ENCODE assay signal across 21 cellular contexts in the genomic region with DNA sequence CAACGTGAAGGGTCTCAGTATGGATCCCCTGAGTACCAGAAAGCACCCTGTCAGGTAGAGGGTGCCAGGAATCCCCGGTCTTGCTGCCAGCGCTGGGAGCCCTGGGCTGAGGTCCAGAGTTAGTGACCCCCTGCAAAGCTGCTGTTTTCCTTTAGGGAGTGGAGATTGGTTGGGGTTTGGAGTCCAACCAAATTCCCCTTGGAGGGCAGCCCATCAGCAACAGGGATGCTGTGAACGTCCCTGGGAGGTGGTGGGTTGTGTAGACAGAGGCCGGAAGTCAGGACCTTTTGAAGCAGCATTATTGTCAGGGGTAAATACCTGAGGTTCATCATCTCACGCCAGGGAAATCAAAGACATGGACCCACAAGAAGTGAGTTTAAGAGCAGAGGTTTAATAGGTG.
A peak's percentile ranks its signal among the peaks of the same experiment; 100 is the strongest.
DNase-seq lines count a peak whose midpoint lies in the region; ATAC-seq and TF ChIP-seq lines count a peak whose summit lies in the region.
"Had no signal": no experiment of that assay in that cellular context is flagged by ENCODE, and none has a peak within 500 bp of the region (broad histone marks: within the 10 kb centered on the region; RNA-seq: fewer than 3 reads in every experiment).

No MANE protein-coding gene starts in this region.

- H3K27me3 ChIP-seq in thyroid gland (no peaks in the 10 kb centered on the region), vagina (no peaks in the 10 kb centered on the region)
- H3K27me3 ChIP-seq: BLaER1 had no signal

- no peaks in the 10 kb centered on the region for H3K36me3 Mint-ChIP-seq in naive thymus-derived CD8-positive, alpha-beta T cell
- H3K36me3 Mint-ChIP-seq: CD8-positive, alpha-beta memory T cell had no signal

- peaks cover 0 to 3% (median 0%) of the 10 kb centered on the region in 5 donors for H3K27me3 Mint-ChIP-seq in naive thymus-derived CD8-positive, alpha-beta T cell

- in situ Hi-C loops in astrocyte of the spinal cord (cut with HindIII; ENCODE audit: low sequenced_read_pairs): no loop called here

- no peak overlapping the region for H3K4me3 Mint-ChIP-seq in naive thymus-derived CD8-positive, alpha-beta T cell
- H3K4me3 Mint-ChIP-seq: CD8-positive, alpha-beta memory T cell had no signal

- H3K27ac ChIP-seq in thyroid gland (no peak overlapping the region), vagina (no peak overlapping the region)
- H3K27ac ChIP-seq: 22Rv1, BLaER1, SK-N-MC had no signal

- TF ChIP-seq CTCF in astrocyte of the spinal cord (IDR thresholded peaks at IDR 0.05; ENCODE audit: low read depth, low read length) (no peak), thyroid gland (IDR thresholded peaks at IDR 0.05) (no peak), vagina (IDR thresholded peaks at IDR 0.05) (no peak)

- DNase-seq in NCI-H1092 treated with DMSO at 0.1 percent for 48 hours (lab: John Stamatoyannopoulos, UW) (peak; percentile 10), NCI-H1092 (lab: John Stamatoyannopoulos, UW) (no peak), astrocyte of the spinal cord (ENCODE audit: low read depth, low spot score) (peak; percentile 27), thyroid gland (peak; percentile 33 to 61), vagina (ENCODE audit: extremely low spot score in 2 of 2) (no peak)
- DNase-seq in naive thymus-derived CD8-positive, alpha-beta T cell: no peak
- DNase-seq: CD8-positive, alpha-beta memory T cell; DMS 273 treated with DMSO at 0.1 percent for 48 hours; EL; Kasumi-1; NCI-H146; NCI-H2081 treated with DMSO at 0.1 percent for 48 hours; NCI-H2227 treated with DMSO at 0.1 percent for 48 hours; NCI-H526 had no signal

- 19 to 25% methylated on average over 6 of the region's 6 CpGs for WGBS in thyroid gland, 2 donors

- intact Hi-C loops in thyroid gland (cut with DNase I) (no loop called here), vagina (cut with DNase I) (no loop called here)

- TF ChIP-seq POLR2A in thyroid gland (IDR thresholded peaks at IDR 0.05) (no peak), vagina (IDR thresholded peaks at IDR 0.05) (no peak)

- H3K27ac Mint-ChIP-seq in naive thymus-derived CD8-positive, alpha-beta T cell: peak overlapping the region in 6 of 10 donors; percentile 11 to 91 (median 76)

- no peaks in the 10 kb centered on the region for H3K4me1 ChIP-seq in thyroid gland
- no peaks in the 10 kb centered on the region for H3K4me1 ChIP-seq in vagina

- H3K36me3 ChIP-seq in thyroid gland: no peaks in the 10 kb centered on the region
- H3K36me3 ChIP-seq in vagina: no peaks in the 10 kb centered on the region
- H3K36me3 ChIP-seq: BLaER1, HAP-1 had no signal

- POLR2A ChIA-PET in naive thymus-derived CD8-positive, alpha-beta T cell (lab: Charles Lee): no interaction called here

- no peak for ATAC-seq in naive thymus-derived CD8-positive, alpha-beta T cell
- ATAC-seq in HG03469 (IDR thresholded peaks at IDR 0.05; ENCODE audit: unreplicated experiment) (no peak), HG03135 (IDR thresholded peaks at IDR 0.05; ENCODE audit: unreplicated experiment) (no peak)
- ATAC-seq: Right ventricle myocardium inferior had no signal

- H3K4me1 Mint-ChIP-seq in naive thymus-derived CD8-positive, alpha-beta T cell: peaks cover 5 to 25% (median 12%) of the 10 kb centered on the region in 4 donors

- H3K4me3 ChIP-seq in astrocyte of the spinal cord (ENCODE audit: low read depth, low read length) (no peak overlapping the region), thyroid gland (replicated peaks in 1 of 3) (no peak overlapping the region), vagina (no peak overlapping the region)
- H3K4me3 ChIP-seq: BLaER1, HAP-1, SK-N-MC had no signal

- H3K9me3 Mint-ChIP-seq in naive thymus-derived CD8-positive, alpha-beta T cell: no peaks in the 10 kb centered on the region
- H3K9me3 Mint-ChIP-seq: CD8-positive, alpha-beta memory T cell had no signal

- H3K9me3 ChIP-seq in thyroid gland: no peaks in the 10 kb centered on the region
- no peaks in the 10 kb centered on the region for H3K9me3 ChIP-seq in vagina
- H3K9me3 ChIP-seq: BLaER1, HAP-1 had no signal

Comparison
In these comparisons a context has a peak if more than half of its experiments do, and no peak if none do; other contexts are left out.
1. DNase-seq: peak in NCI-H1092 treated with DMSO at 0.1 percent for 48 hours (single experiment), astrocyte of the spinal cord (single experiment) and thyroid gland (2 of 2); none in NCI-H1092 (single experiment), naive thymus-derived CD8-positive, alpha-beta T cell (0 of 10) and vagina (0 of 2).